In genomic region chr1:65362545-65362944, GRCh38 we compare ENCODE assay signal across 1 cellular context.
TF ChIP-seq lines count a peak whose summit lies in the region.

No MANE protein-coding gene starts in this region.

TF ChIP-seq in HCT116, 20 proteins besides CTCF, POLR2A, EP300 and RAD21:
- TF ChIP-seq ATF3 (IDR thresholded peaks at IDR 0.05) (no peak), CBX3 (IDR thresholded peaks at IDR 0.05; ENCODE audit: low read depth) (peak; percentile 41; the same call in 1 of the 2 replicates), FOSL1 (IDR thresholded peaks at IDR 0.05; ENCODE audit: low read depth) (peak; percentile 64), SP1 (IDR thresholded peaks at IDR 0.05; ENCODE audit: low read depth) (peak; percentile 36; the same call in 1 of the 2 replicates), JUND (IDR thresholded peaks at IDR 0.05) (peak; percentile 59)
